In the genomic region with DNA sequence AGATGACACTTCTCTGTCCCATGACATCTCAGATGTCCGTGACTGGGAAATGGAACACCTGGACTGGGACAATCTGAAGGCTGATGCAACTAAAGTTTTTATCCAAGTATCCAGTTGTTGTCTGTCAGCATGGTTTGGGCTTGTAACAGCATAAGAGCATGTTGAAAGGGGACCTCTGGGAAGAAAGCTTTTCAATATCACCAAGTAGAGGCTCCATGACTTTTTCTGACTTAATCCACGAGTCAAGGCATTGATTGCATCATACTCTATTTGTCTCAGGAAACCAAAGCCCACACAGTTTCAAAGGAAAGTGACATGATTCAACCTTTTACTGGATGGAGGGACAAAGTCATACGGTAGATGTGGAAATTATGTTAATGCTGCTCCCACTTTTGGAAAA, we compare ENCODE assay signal across 16 cellular contexts.
"Had no signal": no experiment of that assay in that cellular context is flagged by ENCODE, and none has a peak within 500 bp of the region (broad histone marks: within the 10 kb centered on the region; RNA-seq: fewer than 3 reads in every experiment).

No MANE protein-coding gene starts in this region.

- H3K4me1 ChIP-seq: adrenal gland, body of pancreas, foreskin keratinocyte, uterus had no signal

- H3K4me3 ChIP-seq: adrenal gland, body of pancreas, thoracic aorta, uterus had no signal

- H3K9me3 ChIP-seq: adrenal gland, body of pancreas, thoracic aorta, uterus had no signal

- H3K27me3 Mint-ChIP-seq: activated B cell treated with CpG ODN at 0.5 μM for 24 hours; activated naive CD4-positive, alpha-beta T cell treated with anti-CD3 and anti-CD28 coated beads, Interleukin-2, amount 10 ng/mL, durations not matched to agents 7 days and 5 days; dendritic cell treated with granulocyte-macrophage colony-stimulating factor and Interleukin-4, amounts not matched to agents 40 ng/mL and 50 ng/mL, for 4 days; stimulated activated naive CD8-positive, alpha-beta T cell treated with anti-CD3 and anti-CD28 coated beads, Interleukin-15, amount 100 ng/mL, for 72 hours; T-helper 17 cell had no signal

- H3K4me3 Mint-ChIP-seq: activated B cell treated with CpG ODN at 0.5 μM for 24 hours; activated naive CD4-positive, alpha-beta T cell treated with anti-CD3 and anti-CD28 coated beads, Interleukin-2, amount 10 ng/mL, durations not matched to agents 7 days and 5 days; dendritic cell treated with granulocyte-macrophage colony-stimulating factor and Interleukin-4, amounts not matched to agents 40 ng/mL and 50 ng/mL, for 4 days; stimulated activated naive CD8-positive, alpha-beta T cell treated with anti-CD3 and anti-CD28 coated beads, Interleukin-15, amount 100 ng/mL, for 72 hours; T-helper 17 cell had no signal

- H3K27ac ChIP-seq: adrenal gland, body of pancreas, foreskin keratinocyte, thoracic aorta, uterus had no signal

- H3K27ac Mint-ChIP-seq: activated B cell treated with CpG ODN at 0.5 μM for 24 hours; activated naive CD4-positive, alpha-beta T cell treated with anti-CD3 and anti-CD28 coated beads, Interleukin-2, amount 10 ng/mL, durations not matched to agents 7 days and 5 days; activated T-helper 2 cell treated with anti-CD3 and anti-CD28 coated beads, Interferon-gamma antibody, Interleukin-2, Interleukin-4, amounts not matched to agents 10 μg/mL and 5 μg/mL and 100 μg/mL, durations not matched to agents 14 hours and 24 hours and 36 hours; dendritic cell treated with granulocyte-macrophage colony-stimulating factor and Interleukin-4, amounts not matched to agents 40 ng/mL and 50 ng/mL, for 4 days; stimulated activated naive CD8-positive, alpha-beta T cell treated with anti-CD3 and anti-CD28 coated beads, Interleukin-15, amount 100 ng/mL, for 72 hours; T-helper 17 cell had no signal

- ATAC-seq: body of pancreas; foreskin keratinocyte; left colon; stimulated activated naive CD8-positive, alpha-beta T cell treated with anti-CD3 and anti-CD28 coated beads, Interleukin-15, amount 100 ng/mL, for 72 hours; T-helper 17 cell had no signal

- H3K36me3 Mint-ChIP-seq: activated naive CD4-positive, alpha-beta T cell treated with anti-CD3 and anti-CD28 coated beads, Interleukin-2, amount 10 ng/mL, durations not matched to agents 7 days and 5 days had no signal

- H3K4me1 Mint-ChIP-seq: activated B cell treated with CpG ODN at 0.5 μM for 24 hours; activated naive CD4-positive, alpha-beta T cell treated with anti-CD3 and anti-CD28 coated beads, Interleukin-2, amount 10 ng/mL, durations not matched to agents 7 days and 5 days; stimulated activated naive CD8-positive, alpha-beta T cell treated with anti-CD3 and anti-CD28 coated beads, Interleukin-15, amount 100 ng/mL, for 72 hours; T-helper 17 cell had no signal

- H3K36me3 ChIP-seq: adrenal gland, thoracic aorta, uterus had no signal

- DNase-seq: activated B cell treated with CpG ODN at 0.5 μM for 24 hours; activated CD4-positive, alpha-beta T cell treated with anti-CD3 and anti-CD28 coated beads, Interleukin-2, amount 50 U/mL, for 1 hour; activated naive CD4-positive, alpha-beta T cell treated with anti-CD3 and anti-CD28 coated beads, Interleukin-2, amount 10 ng/mL, durations not matched to agents 7 days and 5 days; adrenal gland; body of pancreas; foreskin keratinocyte; head of caudate nucleus; left colon; stimulated activated CD4-positive, alpha-beta T cell treated with anti-CD3 and anti-CD28 coated beads, Interleukin-15, amount 100 ng/mL, for 24 hours; stimulated activated CD4-positive, alpha-beta T cell treated with anti-CD3 and anti-CD28 coated beads, Interleukin-4, amount 100 ng/mL, for 24 hours; stimulated activated naive CD8-positive, alpha-beta T cell treated with anti-CD3 and anti-CD28 coated beads, Interleukin-15, amount 100 ng/mL, for 72 hours; T-helper 17 cell; uterus had no signal

- H3K27me3 ChIP-seq: adrenal gland, body of pancreas, foreskin keratinocyte, uterus had no signal

- H3K9me3 Mint-ChIP-seq: activated naive CD4-positive, alpha-beta T cell treated with anti-CD3 and anti-CD28 coated beads, Interleukin-2, amount 10 ng/mL, durations not matched to agents 7 days and 5 days; dendritic cell treated with granulocyte-macrophage colony-stimulating factor and Interleukin-4, amounts not matched to agents 40 ng/mL and 50 ng/mL, for 4 days had no signal
